21 cellular contexts compared by ENCODE assay signal in genomic region chr19:15616183-15616582, GRCh38. TPM values are rescaled to one million over a fixed set of nuclear protein-coding genes. Genes with fewer than 3 reads are reported as not detected.
DNase-seq lines count a peak whose midpoint lies in the region; ATAC-seq and TF ChIP-seq lines count a peak whose summit lies in the region.
"Had no signal": no experiment of that assay in that cellular context is flagged by ENCODE, and none has a peak within 500 bp of the region (broad histone marks: within the 10 kb centered on the region; RNA-seq: fewer than 3 reads in every experiment).

No MANE protein-coding gene starts in this region.

- TF ChIP-seq CTCF in esophagus muscularis mucosa (IDR thresholded peaks at IDR 0.05): no peak
- no peak for TF ChIP-seq CTCF in ascending aorta (IDR thresholded peaks at IDR 0.05)

- 78% methylated on average over 4 of the region's 4 CpGs for WGBS in esophagus muscularis mucosa

- no peak for TF ChIP-seq POLR2A in esophagus muscularis mucosa (IDR thresholded peaks at IDR 0.05; ENCODE audit: low read depth)

- intact Hi-C loops in esophagus muscularis mucosa (cut with DNase I) (no loop called here), ascending aorta (cut with DNase I) (no loop called here)

- H3K27ac ChIP-seq in esophagus muscularis mucosa (replicated peaks in 1 of 4) (no peak overlapping the region), ascending aorta (no peak overlapping the region)

- peak; percentile 35 for ATAC-seq in activated T-helper 17 cell treated with anti-CD3 and anti-CD28 coated beads, Interleukin-2, amount 50 U/mL, for 72 hours (replicated peaks)
- ATAC-seq: HepG2 had no signal

- H3K4me3 ChIP-seq in esophagus muscularis mucosa (no peak overlapping the region), ascending aorta (no peak overlapping the region)

- H3K4me1 ChIP-seq in esophagus muscularis mucosa (no peaks in the 10 kb centered on the region), ascending aorta (no peaks in the 10 kb centered on the region)

- H3K9me3 ChIP-seq in esophagus muscularis mucosa (no peaks in the 10 kb centered on the region), ascending aorta (no peaks in the 10 kb centered on the region)

- H3K27me3 ChIP-seq in esophagus muscularis mucosa: peaks cover 0 to 45% (median 0%) of the 10 kb centered on the region in 4 donors
- H3K27me3 ChIP-seq in ascending aorta: no peaks in the 10 kb centered on the region

- peak overlapping the region; percentile 79 for H3K27ac Mint-ChIP-seq in activated T-cell treated with anti-CD3 and anti-CD28 coated beads, Interleukin-2, amount 50 U/mL, for 24 hours
- H3K27ac Mint-ChIP-seq in activated naive CD4-positive, alpha-beta T cell treated with anti-CD3 and anti-CD28 coated beads, Interleukin-2, amount 50 U/mL, for 24 hours: peak overlapping the region; percentile 62
- peak overlapping the region; percentile 62 for H3K27ac Mint-ChIP-seq in activated T-helper 17 cell treated with anti-CD3 and anti-CD28 coated beads, Interleukin-2, amount 50 U/mL, for 72 hours
- H3K27ac Mint-ChIP-seq: B cell; CD4-positive, CD25-positive, alpha-beta regulatory T cell; H9 had no signal

- no peak for DNase-seq in activated T-cell treated with anti-CD3 and anti-CD28 coated beads, Interleukin-2, amount 50 U/mL, for 24 hours
- DNase-seq in activated T-cell treated with anti-CD3 and anti-CD28 coated beads, Interleukin-2, amount 50 U/mL, for 48 hours: no peak
- DNase-seq in activated naive CD4-positive, alpha-beta T cell (lab: John Stamatoyannopoulos, UW): no peak
- peak; percentile 47 for DNase-seq in esophagus muscularis mucosa (ENCODE audit: extremely low spot score)
- no peak for DNase-seq in ascending aorta (ENCODE audit: low spot score in 2 of 2)
- DNase-seq: C1 segment of cervical spinal cord; CD4-positive, CD25-positive, alpha-beta regulatory T cell; CD8-positive, alpha-beta memory T cell; COR-L47; DMS 273 treated with DMSO at 0.1 percent for 48 hours; DMS53; DND-41; EL; H9 had no signal

- peaks cover 3% of the 10 kb centered on the region for H3K9me3 Mint-ChIP-seq in activated T-cell treated with anti-CD3 and anti-CD28 coated beads, Interleukin-2, amount 50 U/mL, for 24 hours
- H3K9me3 Mint-ChIP-seq in activated naive CD4-positive, alpha-beta T cell treated with anti-CD3 and anti-CD28 coated beads, Interleukin-2, amount 50 U/mL, for 24 hours: no peaks in the 10 kb centered on the region
- peaks cover 4% of the 10 kb centered on the region for H3K9me3 Mint-ChIP-seq in activated T-helper 17 cell treated with anti-CD3 and anti-CD28 coated beads, Interleukin-2, amount 50 U/mL, for 72 hours
- H3K9me3 Mint-ChIP-seq: CD8-positive, alpha-beta memory T cell had no signal

- no peaks in the 10 kb centered on the region for H3K36me3 Mint-ChIP-seq in activated T-cell treated with anti-CD3 and anti-CD28 coated beads, Interleukin-2, amount 50 U/mL, for 24 hours (ENCODE audit: low read depth)
- no peaks in the 10 kb centered on the region for H3K36me3 Mint-ChIP-seq in activated naive CD4-positive, alpha-beta T cell treated with anti-CD3 and anti-CD28 coated beads, Interleukin-2, amount 50 U/mL, for 24 hours
- H3K36me3 Mint-ChIP-seq in activated T-helper 17 cell treated with anti-CD3 and anti-CD28 coated beads, Interleukin-2, amount 50 U/mL, for 72 hours (ENCODE audit: low read depth): no peaks in the 10 kb centered on the region
- H3K36me3 Mint-ChIP-seq: CD4-positive, CD25-positive, alpha-beta regulatory T cell had no signal

- TF ChIP-seq EP300 in esophagus muscularis mucosa (IDR thresholded peaks at IDR 0.05): no peak

- H3K27me3 Mint-ChIP-seq in activated T-cell treated with anti-CD3 and anti-CD28 coated beads, Interleukin-2, amount 50 U/mL, for 24 hours: peaks cover 31% of the 10 kb centered on the region
- H3K27me3 Mint-ChIP-seq in activated naive CD4-positive, alpha-beta T cell treated with anti-CD3 and anti-CD28 coated beads, Interleukin-2, amount 50 U/mL, for 24 hours: peaks cover 11% of the 10 kb centered on the region
- peaks cover 18% of the 10 kb centered on the region for H3K27me3 Mint-ChIP-seq in activated T-helper 17 cell treated with anti-CD3 and anti-CD28 coated beads, Interleukin-2, amount 50 U/mL, for 72 hours

- H3K4me1 Mint-ChIP-seq in activated T-cell treated with anti-CD3 and anti-CD28 coated beads, Interleukin-2, amount 50 U/mL, for 24 hours (ENCODE audit: low read depth): no peaks in the 10 kb centered on the region
- no peaks in the 10 kb centered on the region for H3K4me1 Mint-ChIP-seq in activated naive CD4-positive, alpha-beta T cell treated with anti-CD3 and anti-CD28 coated beads, Interleukin-2, amount 50 U/mL, for 24 hours
- peaks cover 6% of the 10 kb centered on the region for H3K4me1 Mint-ChIP-seq in activated T-helper 17 cell treated with anti-CD3 and anti-CD28 coated beads, Interleukin-2, amount 50 U/mL, for 72 hours
- H3K4me1 Mint-ChIP-seq: B cell; CD4-positive, CD25-positive, alpha-beta regulatory T cell; CD8-positive, alpha-beta memory T cell; H9 had no signal

- no peak overlapping the region for H3K4me3 Mint-ChIP-seq in activated T-cell treated with anti-CD3 and anti-CD28 coated beads, Interleukin-2, amount 50 U/mL, for 24 hours
- no peak overlapping the region for H3K4me3 Mint-ChIP-seq in activated naive CD4-positive, alpha-beta T cell treated with anti-CD3 and anti-CD28 coated beads, Interleukin-2, amount 50 U/mL, for 24 hours
- no peak overlapping the region for H3K4me3 Mint-ChIP-seq in activated T-helper 17 cell treated with anti-CD3 and anti-CD28 coated beads, Interleukin-2, amount 50 U/mL, for 72 hours
- H3K4me3 Mint-ChIP-seq: B cell; CD4-positive, CD25-positive, alpha-beta regulatory T cell; CD8-positive, alpha-beta memory T cell; H9 had no signal

- H3K36me3 ChIP-seq in esophagus muscularis mucosa (no peaks in the 10 kb centered on the region), ascending aorta (no peaks in the 10 kb centered on the region)

RNA-seq across cellular contexts. Expression of gene CYP4F8, which starts 1.2 kb away (rescaled TPM):
- total RNA-seq in activated T-helper 17 cell treated with anti-CD3 and anti-CD28 coated beads, Interleukin-2, amount 50 U/mL, for 72 hours: not detected
- total RNA-seq in esophagus muscularis mucosa: not detected
- not detected for total RNA-seq in ascending aorta
- total RNA-seq: A172; B cell; CD4-positive, CD25-positive, alpha-beta regulatory T cell; CD8-positive, alpha-beta memory T cell; G401; H1; H9; HepG2 had no signal

RNA-seq across cellular contexts. Expression of gene CYP4F3, which starts 24.5 kb away (rescaled TPM):
- under 1 TPM; 0.45 to 0.95 TPM for total RNA-seq in activated T-helper 17 cell treated with anti-CD3 and anti-CD28 coated beads, Interleukin-2, amount 50 U/mL, for 72 hours
- under 1 TPM in 2 of 4 donors, not detected in 2; 0.06 to 0.66 TPM for total RNA-seq in esophagus muscularis mucosa
- not detected for total RNA-seq in ascending aorta
- total RNA-seq: B cell; CD4-positive, CD25-positive, alpha-beta regulatory T cell; G401; H1; H9 had no signal

RNA-seq across cellular contexts. Expression of gene CYP4F12, which starts 56.7 kb away (rescaled TPM):
- under 1 TPM in 1 of 2 donors, not detected in 1; 0.61 TPM for total RNA-seq in activated T-helper 17 cell treated with anti-CD3 and anti-CD28 coated beads, Interleukin-2, amount 50 U/mL, for 72 hours
- total RNA-seq in esophagus muscularis mucosa (1 to 10 TPM; 3.5 to 4.2 (median 3.7) TPM), ascending aorta (17.2 TPM)
- total RNA-seq: B cell; CD4-positive, CD25-positive, alpha-beta regulatory T cell; H1; H9 had no signal
